Comparison of ENCODE assay signal across 8 cellular contexts in the genomic region with DNA sequence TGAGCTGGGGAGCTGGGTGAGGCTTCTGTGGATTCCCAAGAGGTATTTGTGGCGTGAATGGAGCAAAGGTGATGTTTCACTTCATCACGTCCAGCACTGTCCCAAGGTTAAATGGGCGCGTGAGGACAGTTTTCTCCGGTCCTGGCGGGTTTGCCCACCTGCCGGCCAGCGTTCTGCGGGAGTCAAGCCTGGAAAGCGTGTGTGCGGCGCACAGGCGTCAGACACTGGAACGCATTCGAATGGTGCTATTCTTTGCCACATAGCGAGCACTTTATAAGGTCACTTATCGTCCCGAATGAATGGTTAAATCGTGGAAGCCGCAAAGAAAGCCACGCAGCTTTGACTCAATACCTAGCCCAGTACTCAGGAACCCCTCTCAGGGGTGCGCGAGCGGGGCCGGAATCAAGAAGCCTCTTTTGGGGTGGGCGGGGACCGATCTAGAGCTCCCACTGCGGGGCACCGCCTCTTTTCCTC. TPM values are rescaled to one million over a fixed set of nuclear protein-coding genes. Genes with fewer than 3 reads are reported as not detected.
DNase-seq lines count a peak whose midpoint lies in the region; ATAC-seq, FAIRE-seq and TF ChIP-seq lines count a peak whose summit lies in the region.

No MANE protein-coding gene starts in this region.

- peaks cover 13% of the 10 kb centered on the region for H3K27me3 Mint-ChIP-seq in T-helper 2 cell treated with Interferon-gamma antibody and Interleukin-4, amounts not matched to agents 5 μg/mL and 100 μg/mL, for 36 hours (ENCODE audit: low read depth)
- H3K27me3 Mint-ChIP-seq in activated T-helper 1 cell treated with anti-CD3 and anti-CD28 coated beads, Interleukin-12 subunit alpha, Interleukin-12 subunit beta, Interleukin-2, Interleukin-4 antibody, amounts not matched to agents 30 ng/mL and 10 ng/mL and 1 ng/mL, durations not matched to agents 14 hours and 24 hours and 36 hours (ENCODE audit: insufficient read depth) = peaks cover 5% of the 10 kb centered on the region

- no peaks in the 10 kb centered on the region for H3K9me3 Mint-ChIP-seq in T-helper 2 cell treated with Interferon-gamma antibody and Interleukin-4, amounts not matched to agents 5 μg/mL and 100 μg/mL, for 36 hours
- H3K9me3 Mint-ChIP-seq in activated T-helper 1 cell treated with anti-CD3 and anti-CD28 coated beads, Interleukin-12 subunit alpha, Interleukin-12 subunit beta, Interleukin-2, Interleukin-4 antibody, amounts not matched to agents 30 ng/mL and 10 ng/mL and 1 ng/mL, durations not matched to agents 14 hours and 24 hours and 36 hours = no peaks in the 10 kb centered on the region

- peak overlapping the region; percentile 90 for H3K4me3 Mint-ChIP-seq in T-helper 2 cell treated with Interferon-gamma antibody and Interleukin-4, amounts not matched to agents 5 μg/mL and 100 μg/mL, for 36 hours
- peak overlapping the region; percentile 94 for H3K4me3 Mint-ChIP-seq in activated T-helper 1 cell treated with anti-CD3 and anti-CD28 coated beads, Interleukin-12 subunit alpha, Interleukin-12 subunit beta, Interleukin-2, Interleukin-4 antibody, amounts not matched to agents 30 ng/mL and 10 ng/mL and 1 ng/mL, durations not matched to agents 14 hours and 24 hours and 36 hours

- H3K27ac ChIP-seq in kidney (ENCODE audit: low read depth in 2 of 2, low read length in 2 of 2) (peak overlapping the region in 1 of 2 donors; percentile 66), thyroid gland (no peak overlapping the region)

- peaks cover 34% of the 10 kb centered on the region for H3K4me1 Mint-ChIP-seq in T-helper 2 cell treated with Interferon-gamma antibody and Interleukin-4, amounts not matched to agents 5 μg/mL and 100 μg/mL, for 36 hours (ENCODE audit: low read depth)
- peaks cover 28% of the 10 kb centered on the region for H3K4me1 Mint-ChIP-seq in activated T-helper 1 cell treated with anti-CD3 and anti-CD28 coated beads, Interleukin-12 subunit alpha, Interleukin-12 subunit beta, Interleukin-2, Interleukin-4 antibody, amounts not matched to agents 30 ng/mL and 10 ng/mL and 1 ng/mL, durations not matched to agents 14 hours and 24 hours and 36 hours (ENCODE audit: low read depth)

- peaks cover 2 to 9% of the 10 kb centered on the region in 2 donors for H3K36me3 ChIP-seq in kidney (ENCODE audit: control insufficient read depth in 1 of 2, insufficient read depth in 2 of 2, low read length in 2 of 2)
- H3K36me3 ChIP-seq in thyroid gland = peaks cover 8 to 10% of the 10 kb centered on the region in 2 donors

- H3K9ac ChIP-seq in kidney (ENCODE audit: low read length in 2 of 2) = peak overlapping the region in 1 of 2 donors; percentile 73

- peaks cover 22% of the 10 kb centered on the region for H3K36me3 Mint-ChIP-seq in T-helper 2 cell treated with Interferon-gamma antibody and Interleukin-4, amounts not matched to agents 5 μg/mL and 100 μg/mL, for 36 hours (ENCODE audit: low read depth)
- H3K36me3 Mint-ChIP-seq in activated T-helper 1 cell treated with anti-CD3 and anti-CD28 coated beads, Interleukin-12 subunit alpha, Interleukin-12 subunit beta, Interleukin-2, Interleukin-4 antibody, amounts not matched to agents 30 ng/mL and 10 ng/mL and 1 ng/mL, durations not matched to agents 14 hours and 24 hours and 36 hours (ENCODE audit: low read depth) = peaks cover 22% of the 10 kb centered on the region

- intact Hi-C loops in activated T-helper 1 cell treated with anti-CD3 and anti-CD28 coated beads, Interleukin-12 subunit alpha, Interleukin-12 subunit beta, Interleukin-2, Interleukin-4 antibody, amounts not matched to agents 30 ng/mL and 10 ng/mL and 1 ng/mL, durations not matched to agents 14 hours and 24 hours and 36 hours (cut with micrococcal nuclease) = loop anchor here (1.0 to 5.0 kb wide), 7 partner anchors 17 to 437 kb away; partner anchors contain the start of genes LRRC37B and ZNF207
- intact Hi-C loops in kidney (cut with DNase I) (no loop called here), thyroid gland (cut with DNase I) (no loop called here)

- no peaks in the 10 kb centered on the region for H3K9me3 ChIP-seq in kidney (ENCODE audit: control insufficient read depth in 1 of 2, low read length in 2 of 2)
- H3K9me3 ChIP-seq in thyroid gland = no peaks in the 10 kb centered on the region

- no peak for FAIRE-seq in kidney (lab: Jason Lieb, UNC)

- no peak for ATAC-seq in activated CD4-positive, CD25-positive, alpha-beta regulatory T cell treated with anti-CD3 and anti-CD28 coated beads, Interleukin-2, amount 50 U/mL, for 24 hours
- ATAC-seq in HG02852 (IDR thresholded peaks at IDR 0.05; ENCODE audit: unreplicated experiment) = no peak

- no peak for DNase-seq in T-helper 2 cell treated with Interferon-gamma antibody and Interleukin-4, amounts not matched to agents 5 μg/mL and 100 μg/mL, for 36 hours (ENCODE audit: low spot score)
- DNase-seq in T-helper 2 cell (no peak), kidney (no peak), thyroid gland (no peak), AG08396 (ENCODE audit: low spot score) (no peak)
- no peak for DNase-seq in activated T-helper 1 cell treated with anti-CD3 and anti-CD28 coated beads, Interleukin-12 subunit alpha, Interleukin-12 subunit beta, Interleukin-2, Interleukin-4 antibody, amounts not matched to agents 30 ng/mL and 10 ng/mL and 1 ng/mL, durations not matched to agents 14 hours and 24 hours and 36 hours (ENCODE audit: low spot score)

- no peaks in the 10 kb centered on the region for H3K27me3 ChIP-seq in thyroid gland

- H3K27ac Mint-ChIP-seq in T-helper 2 cell treated with Interferon-gamma antibody and Interleukin-4, amounts not matched to agents 5 μg/mL and 100 μg/mL, for 36 hours = no peak overlapping the region
- H3K27ac Mint-ChIP-seq in activated T-helper 1 cell treated with anti-CD3 and anti-CD28 coated beads, Interleukin-12 subunit alpha, Interleukin-12 subunit beta, Interleukin-2, Interleukin-4 antibody, amounts not matched to agents 30 ng/mL and 10 ng/mL and 1 ng/mL, durations not matched to agents 14 hours and 24 hours and 36 hours = peak overlapping the region; percentile 88

- H3K4me1 ChIP-seq in kidney (ENCODE audit: control insufficient read depth in 1 of 2, insufficient read depth in 1 of 2, low read depth in 1 of 2, low read length in 2 of 2) (peaks cover 6 to 7% of the 10 kb centered on the region in 2 donors), thyroid gland (peaks cover 18 to 19% of the 10 kb centered on the region in 2 donors)

- peak overlapping the region; percentile 55 to 78 for H3K4me3 ChIP-seq in kidney (ENCODE audit: low read length in 2 of 2)
- H3K4me3 ChIP-seq in thyroid gland (replicated peaks in 1 of 3) = peak overlapping the region in 2 of 3 donors; percentile 24 to 67

- TF ChIP-seq POLR2A in thyroid gland (IDR thresholded peaks at IDR 0.05) = no peak

- TF ChIP-seq CTCF in kidney (IDR thresholded peaks at IDR 0.05; ENCODE audit: borderline replicate concordance, extremely low read depth, insufficient read depth) (no peak), thyroid gland (IDR thresholded peaks at IDR 0.05) (peak in 3 of 6 experiments; percentile 67 to 90 (median 89))

- WGBS in thyroid gland, 2 donors = 14 to 20% methylated on average over 21 to 26 of the region's 29 CpGs

RNA-seq across cellular contexts. Expression of gene PSMD11, which starts 0.4 kb away (rescaled TPM):
- 190 and 198 TPM in 2 replicates for total RNA-seq in activated T-helper 1 cell treated with anti-CD3 and anti-CD28 coated beads, Interleukin-12 subunit alpha, Interleukin-12 subunit beta, Interleukin-2, Interleukin-4 antibody, amounts not matched to agents 30 ng/mL and 10 ng/mL and 1 ng/mL, durations not matched to agents 14 hours and 24 hours and 36 hours
- total RNA-seq in kidney (67.5 TPM), thyroid gland (10 to 100 TPM; 41.3 to 73.8 (median 64.3) TPM)
- polyA plus RNA-seq in kidney (ENCODE audit: insufficient read depth, low read depth, low replicate concordance) = 65.1 TPM

RNA-seq across cellular contexts. Expression of gene CDK5R1, which starts 42.9 kb away (rescaled TPM):
- 6.1 and 7.1 TPM in 2 replicates for total RNA-seq in activated T-helper 1 cell treated with anti-CD3 and anti-CD28 coated beads, Interleukin-12 subunit alpha, Interleukin-12 subunit beta, Interleukin-2, Interleukin-4 antibody, amounts not matched to agents 30 ng/mL and 10 ng/mL and 1 ng/mL, durations not matched to agents 14 hours and 24 hours and 36 hours
- total RNA-seq in kidney = 1.5 TPM
- 0.67 TPM for polyA plus RNA-seq in kidney (ENCODE audit: insufficient read depth, low read depth, low replicate concordance)
- under 1 TPM; 0.49 to 0.78 (median 0.58) TPM for total RNA-seq in thyroid gland
